Comparison of ENCODE assay signal across 9 cellular contexts in genomic region chr10:31706921-31707571, GRCh38.
DNase-seq lines count a peak whose midpoint lies in the region; ATAC-seq and TF ChIP-seq lines count a peak whose summit lies in the region.
"Had no signal": no experiment of that assay in that cellular context is flagged by ENCODE, and none has a peak within 500 bp of the region (broad histone marks: within the 10 kb centered on the region; RNA-seq: fewer than 3 reads in every experiment).

No MANE protein-coding gene starts in this region.

- H3K9me3 ChIP-seq in tibial artery: peaks cover 0 to 13% (median 3%) of the 10 kb centered on the region in 3 donors

- peak overlapping the region; percentile 49 to 58 for H3K27ac ChIP-seq in tibial artery
- H3K27ac ChIP-seq: 22Rv1 had no signal

- peak; percentile 17 for DNase-seq in NCI-H82 (lab: John Stamatoyannopoulos, UW)
- no peak for DNase-seq in NCI-H82 treated with DMSO at 0.1 percent for 48 hours (lab: John Stamatoyannopoulos, UW; ENCODE audit: unreplicated experiment)
- no peak for DNase-seq in left lobe of liver (ENCODE audit: low spot score)
- peak; percentile 62 to 77 for DNase-seq in tibial artery
- DNase-seq in T-cell: no peak
- DNase-seq in NCI-H1436 (lab: John Stamatoyannopoulos, UW): no peak

- no peaks in the 10 kb centered on the region for H3K36me3 Mint-ChIP-seq in activated T-helper 17 cell treated with anti-CD3 and anti-CD28 coated beads, Interleukin-2, amount 50 U/mL, for 72 hours (ENCODE audit: low read depth)
- H3K36me3 Mint-ChIP-seq in T-cell: peaks cover 6% of the 10 kb centered on the region

- H3K36me3 ChIP-seq in tibial artery: no peaks in the 10 kb centered on the region

- peak overlapping the region; percentile 3 to 6 for H3K4me3 ChIP-seq in tibial artery

- peaks cover 26% of the 10 kb centered on the region for H3K4me1 Mint-ChIP-seq in activated T-helper 17 cell treated with anti-CD3 and anti-CD28 coated beads, Interleukin-2, amount 50 U/mL, for 72 hours
- H3K4me1 Mint-ChIP-seq in T-cell: peaks cover 16 to 20% (median 18%) of the 10 kb centered on the region in 3 donors

- H3K4me1 ChIP-seq in tibial artery: peaks cover 0 to 38% (median 15%) of the 10 kb centered on the region in 4 donors

- CTCF ChIA-PET in T-cell (lab: Charles Lee): no interaction called here

- peak overlapping the region; percentile 91 for H3K27ac Mint-ChIP-seq in activated T-helper 17 cell treated with anti-CD3 and anti-CD28 coated beads, Interleukin-2, amount 50 U/mL, for 72 hours
- no peak overlapping the region for H3K27ac Mint-ChIP-seq in T-cell

- ATAC-seq in HG03135 (IDR thresholded peaks at IDR 0.05; ENCODE audit: unreplicated experiment): peak; percentile 47
- no peak for ATAC-seq in activated T-helper 17 cell treated with anti-CD3 and anti-CD28 coated beads, Interleukin-2, amount 50 U/mL, for 72 hours (replicated peaks)
- ATAC-seq in left lobe of liver: peak; percentile 30
- no peak for ATAC-seq in T-cell (replicated peaks in 1 of 4)

- intact Hi-C loops in tibial artery (cut with DNase I; ENCODE audit: low total_unique reads): no loop called here

- peaks cover 5% of the 10 kb centered on the region for H3K9me3 Mint-ChIP-seq in activated T-helper 17 cell treated with anti-CD3 and anti-CD28 coated beads, Interleukin-2, amount 50 U/mL, for 72 hours
- peaks cover 10 to 28% (median 12%) of the 10 kb centered on the region in 3 donors for H3K9me3 Mint-ChIP-seq in T-cell

- H3K27me3 Mint-ChIP-seq in activated T-helper 17 cell treated with anti-CD3 and anti-CD28 coated beads, Interleukin-2, amount 50 U/mL, for 72 hours: peaks cover 4% of the 10 kb centered on the region
- no peaks in the 10 kb centered on the region for H3K27me3 Mint-ChIP-seq in T-cell

- peak overlapping the region; percentile 71 for H3K4me3 Mint-ChIP-seq in activated T-helper 17 cell treated with anti-CD3 and anti-CD28 coated beads, Interleukin-2, amount 50 U/mL, for 72 hours
- peak overlapping the region in 1 of 3 donors; percentile 57 for H3K4me3 Mint-ChIP-seq in T-cell

- POLR2A ChIA-PET in T-cell (lab: Charles Lee): interaction anchor here in 1 of 2 donors (0.7 kb wide), 1 partner anchor 944 kb away, joined by 4 read pairs; no protein-coding TSS in a partner anchor

- no peak for TF ChIP-seq CTCF in tibial artery (IDR thresholded peaks at IDR 0.05)

- no peaks in the 10 kb centered on the region for H3K27me3 ChIP-seq in tibial artery

Comparison
In these comparisons a context has a peak if more than half of its experiments do, and no peak if none do; other contexts are left out.
1. DNase-seq: peak in NCI-H82 (single experiment) and tibial artery (2 of 2); none in NCI-H82 treated with DMSO at 0.1 percent for 48 hours (single experiment), left lobe of liver (single experiment), T-cell (0 of 34) and NCI-H1436 (single experiment).
2. ATAC-seq: peak in HG03135 (single experiment) and left lobe of liver (single experiment); none in activated T-helper 17 cell treated with anti-CD3 and anti-CD28 coated beads, Interleukin-2, amount 50 U/mL, for 72 hours (single experiment) and T-cell (0 of 4).